Comparison of ENCODE assay signal across 15 cellular contexts in the genomic region with DNA sequence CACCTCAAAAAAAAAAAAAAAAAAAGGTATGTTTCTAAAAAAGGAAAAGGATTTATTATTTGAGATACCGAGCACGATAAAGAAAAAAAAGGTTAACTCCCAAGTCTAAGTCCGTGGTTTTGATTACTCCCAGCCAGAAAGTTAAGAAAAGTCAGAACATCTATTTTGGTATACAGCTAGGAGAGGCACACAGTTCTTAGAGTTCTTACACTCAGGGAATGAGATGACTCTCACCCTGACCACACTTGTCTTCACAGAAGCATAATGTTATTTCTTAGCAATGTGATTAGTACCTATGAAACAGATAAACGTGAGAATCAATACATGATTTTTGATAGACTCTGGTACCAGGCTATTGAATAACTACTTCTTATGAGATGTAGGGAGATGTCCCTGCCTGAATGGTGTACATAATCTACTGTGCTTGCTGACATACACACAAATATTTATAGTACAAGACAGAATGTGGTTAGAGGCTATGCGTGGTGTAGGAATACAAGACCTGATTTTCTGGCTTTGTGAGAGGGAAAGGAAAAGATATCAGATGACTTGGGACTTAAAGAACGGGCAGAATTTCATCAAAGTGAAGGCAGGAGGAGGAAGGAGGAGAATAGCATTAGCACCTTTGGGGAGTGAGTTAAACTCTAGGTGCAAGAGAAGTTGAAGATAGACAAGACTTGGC. TPM values are rescaled to one million over a fixed set of nuclear protein-coding genes. Genes with fewer than 3 reads are reported as not detected.
DNase-seq lines count a peak whose midpoint lies in the region; ATAC-seq and TF ChIP-seq lines count a peak whose summit lies in the region.
"Had no signal": no experiment of that assay in that cellular context is flagged by ENCODE, and none has a peak within 500 bp of the region (broad histone marks: within the 10 kb centered on the region; RNA-seq: fewer than 3 reads in every experiment).

No MANE protein-coding gene starts in this region.

- H3K4me1 ChIP-seq in tibial artery, result peaks cover 0 to 71% (median 44%) of the 10 kb centered on the region in 4 donors
- H3K4me1 ChIP-seq: neural progenitor cell had no signal

- peak overlapping the region; percentile 8 for H3K4me3 Mint-ChIP-seq in activated T-cell treated with anti-CD3 and anti-CD28 coated beads, Interleukin-2, amount 50 U/mL, for 24 hours
- H3K4me3 Mint-ChIP-seq in activated CD4-positive, alpha-beta memory T cell treated with anti-CD3 and anti-CD28 coated beads for 36 hours, result peak overlapping the region; percentile 10
- H3K4me3 Mint-ChIP-seq: neural progenitor cell had no signal

- DNase-seq in activated T-cell treated with anti-CD3 and anti-CD28 coated beads, Interleukin-2, amount 50 U/mL, for 24 hours, result no peak
- no peak for DNase-seq in activated T-cell treated with anti-CD3 and anti-CD28 coated beads, Interleukin-2, amount 50 U/mL, for 48 hours
- DNase-seq in activated CD4-positive, alpha-beta memory T cell treated with anti-CD3 and anti-CD28 coated beads for 36 hours, result no peak
- DNase-seq in iris pigment epithelial cell (ENCODE audit: low read depth) (peak; percentile 65), tibial artery (no peak), mucosa of gallbladder (ENCODE audit: low spot score) (no peak)
- no peak for DNase-seq in stimulated activated CD4-positive, alpha-beta T cell treated with anti-CD3 and anti-CD28 coated beads, Interleukin-4, amount 100 ng/mL, for 1 hour
- DNase-seq: DMS 273 treated with DMSO at 0.1 percent for 48 hours, dorsolateral prefrontal cortex, NCI-H1105, NCI-H510A treated with DMSO at 0.1 percent for 48 hours, RPMI8226, upper lobe of left lung had no signal

- CTCF ChIA-PET in activated CD4-positive, alpha-beta memory T cell treated with anti-CD3 and anti-CD28 coated beads for 36 hours (lab: Charles Lee), result interaction anchor here (0.6 kb wide), 1 partner anchor 30 kb away, joined by 3 read pairs; no protein-coding TSS in a partner anchor

- POLR2A ChIA-PET in activated CD4-positive, alpha-beta memory T cell treated with anti-CD3 and anti-CD28 coated beads for 36 hours (lab: Charles Lee), result interaction anchor here (0.6 to 1.8 kb wide), 4 partner anchors 27 to 99 kb away, joined by 3 to 7 read pairs (median 4); no protein-coding TSS in a partner anchor

- TF ChIP-seq CTCF in tibial artery (IDR thresholded peaks at IDR 0.05), result no peak

- peaks cover 0 to 8% (median 0%) of the 10 kb centered on the region in 3 donors for H3K36me3 ChIP-seq in tibial artery
- H3K36me3 ChIP-seq: neural progenitor cell had no signal

- peak overlapping the region; percentile 76 for H3K27ac Mint-ChIP-seq in activated T-cell treated with anti-CD3 and anti-CD28 coated beads, Interleukin-2, amount 50 U/mL, for 24 hours
- peak overlapping the region; percentile 38 for H3K27ac Mint-ChIP-seq in activated CD4-positive, alpha-beta memory T cell treated with anti-CD3 and anti-CD28 coated beads for 36 hours
- H3K27ac Mint-ChIP-seq: neural progenitor cell had no signal

- no peaks in the 10 kb centered on the region for H3K27me3 ChIP-seq in tibial artery
- H3K27me3 ChIP-seq: dorsolateral prefrontal cortex, neural progenitor cell, upper lobe of left lung had no signal

- ATAC-seq in GM21423 (IDR thresholded peaks at IDR 0.05; ENCODE audit: unreplicated experiment), result no peak

- peaks cover 8% of the 10 kb centered on the region for H3K36me3 Mint-ChIP-seq in activated T-cell treated with anti-CD3 and anti-CD28 coated beads, Interleukin-2, amount 50 U/mL, for 24 hours (ENCODE audit: low read depth)
- peaks cover 4% of the 10 kb centered on the region for H3K36me3 Mint-ChIP-seq in activated CD4-positive, alpha-beta memory T cell treated with anti-CD3 and anti-CD28 coated beads for 36 hours
- H3K36me3 Mint-ChIP-seq: neural progenitor cell had no signal

- peak overlapping the region; percentile 50 to 60 for H3K27ac ChIP-seq in tibial artery
- H3K27ac ChIP-seq: neural progenitor cell had no signal

- intact Hi-C loops in activated CD4-positive, alpha-beta memory T cell treated with anti-CD3 and anti-CD28 coated beads for 36 hours (cut with micrococcal nuclease), result loop anchor here (5.0 kb wide), 1 partner anchor 39 kb away; no protein-coding TSS in a partner anchor
- intact Hi-C loops in tibial artery (cut with DNase I; ENCODE audit: low total_unique reads), result no loop called here

- H3K4me3 ChIP-seq in tibial artery, result no peak overlapping the region
- H3K4me3 ChIP-seq: dorsolateral prefrontal cortex, neural progenitor cell, upper lobe of left lung had no signal

- no peaks in the 10 kb centered on the region for H3K9me3 Mint-ChIP-seq in activated T-cell treated with anti-CD3 and anti-CD28 coated beads, Interleukin-2, amount 50 U/mL, for 24 hours
- H3K9me3 Mint-ChIP-seq in activated CD4-positive, alpha-beta memory T cell treated with anti-CD3 and anti-CD28 coated beads for 36 hours, result no peaks in the 10 kb centered on the region
- H3K9me3 Mint-ChIP-seq: neural progenitor cell had no signal

- H3K27me3 Mint-ChIP-seq in activated T-cell treated with anti-CD3 and anti-CD28 coated beads, Interleukin-2, amount 50 U/mL, for 24 hours, result no peaks in the 10 kb centered on the region
- no peaks in the 10 kb centered on the region for H3K27me3 Mint-ChIP-seq in activated CD4-positive, alpha-beta memory T cell treated with anti-CD3 and anti-CD28 coated beads for 36 hours

- H3K4me1 Mint-ChIP-seq in activated T-cell treated with anti-CD3 and anti-CD28 coated beads, Interleukin-2, amount 50 U/mL, for 24 hours (ENCODE audit: low read depth), result peaks cover 68% of the 10 kb centered on the region
- H3K4me1 Mint-ChIP-seq in activated CD4-positive, alpha-beta memory T cell treated with anti-CD3 and anti-CD28 coated beads for 36 hours (ENCODE audit: low read depth), result peaks cover 70% of the 10 kb centered on the region
- H3K4me1 Mint-ChIP-seq: neural progenitor cell had no signal

- H3K9me3 ChIP-seq in tibial artery, result no peaks in the 10 kb centered on the region
- H3K9me3 ChIP-seq: upper lobe of left lung had no signal

RNA-seq across cellular contexts. Expression of gene LIMA1, which starts 31.6 kb away (rescaled TPM):
- 100 to 1,000 TPM; 115 to 117 TPM for total RNA-seq in activated CD4-positive, alpha-beta memory T cell treated with anti-CD3 and anti-CD28 coated beads for 36 hours
- total RNA-seq in mucosa of gallbladder, result 117 TPM
